11 cellular contexts compared by ENCODE assay signal in genomic region chr17:77836557-77837041, GRCh38.
DNase-seq lines count a peak whose midpoint lies in the region; ATAC-seq and TF ChIP-seq lines count a peak whose summit lies in the region.
"Had no signal": no experiment of that assay in that cellular context is flagged by ENCODE, and none has a peak within 500 bp of the region (broad histone marks: within the 10 kb centered on the region; RNA-seq: fewer than 3 reads in every experiment).

No MANE protein-coding gene starts in this region.

- H3K27me3 Mint-ChIP-seq in activated T-helper 17 cell treated with anti-CD3 and anti-CD28 coated beads, Interleukin-2, amount 50 U/mL, for 72 hours = peaks cover 6% of the 10 kb centered on the region

- no peaks in the 10 kb centered on the region for H3K36me3 Mint-ChIP-seq in activated T-helper 17 cell treated with anti-CD3 and anti-CD28 coated beads, Interleukin-2, amount 50 U/mL, for 72 hours (ENCODE audit: low read depth)

- no peak overlapping the region for H3K27ac ChIP-seq in foreskin keratinocyte
- no peak overlapping the region for H3K27ac ChIP-seq in tibial artery

- H3K9me3 ChIP-seq in tibial artery = no peaks in the 10 kb centered on the region
- H3K9me3 ChIP-seq: Caco-2 had no signal

- intact Hi-C loops in tibial artery (cut with DNase I; ENCODE audit: low total_unique reads) = no loop called here

- H3K4me3 Mint-ChIP-seq in activated T-helper 17 cell treated with anti-CD3 and anti-CD28 coated beads, Interleukin-2, amount 50 U/mL, for 72 hours = peak overlapping the region; percentile 33

- no peaks in the 10 kb centered on the region for H3K36me3 ChIP-seq in tibial artery

- peak; percentile 92 for ATAC-seq in activated T-helper 17 cell treated with anti-CD3 and anti-CD28 coated beads, Interleukin-2, amount 50 U/mL, for 72 hours (replicated peaks)
- ATAC-seq in foreskin keratinocyte = peak; percentile 59
- no peak for ATAC-seq in GM21447 (IDR thresholded peaks at IDR 0.05; ENCODE audit: unreplicated experiment)

- H3K4me1 ChIP-seq in foreskin keratinocyte = no peaks in the 10 kb centered on the region
- H3K4me1 ChIP-seq in tibial artery = peaks cover 3 to 60% (median 19%) of the 10 kb centered on the region in 4 donors

- H3K4me3 ChIP-seq in tibial artery = no peak overlapping the region

- peak in 2 of 3 donors; percentile 31 to 44 for DNase-seq in stimulated activated CD4-positive, alpha-beta T cell treated with anti-CD3 and anti-CD28 coated beads, Interleukin-12 subunit alpha, Interleukin-12 subunit beta, amount 100 ng/mL, for 48 hours (ENCODE audit: low read depth in 2 of 3, low spot score in 1 of 3)
- no peak for DNase-seq in stimulated activated CD4-positive, alpha-beta T cell treated with anti-CD3 and anti-CD28 coated beads, Interleukin-12 subunit alpha, Interleukin-12 subunit beta, amount 100 ng/mL, for 4 hours
- peak; percentile 69 to 84 for DNase-seq in foreskin keratinocyte
- peak; percentile 9 to 15 for DNase-seq in tibial artery
- no peak for DNase-seq in UCSD-AML1 (lab: John Stamatoyannopoulos, UW; ENCODE audit: unreplicated experiment)
- no peak for DNase-seq in ecto neural progenitor cell (ENCODE audit: low spot score)
- DNase-seq: NCI-H1092 treated with DMSO at 0.1 percent for 48 hours, SW 1271 had no signal

- peak overlapping the region; percentile 88 for H3K27ac Mint-ChIP-seq in activated T-helper 17 cell treated with anti-CD3 and anti-CD28 coated beads, Interleukin-2, amount 50 U/mL, for 72 hours

- peaks cover 29% of the 10 kb centered on the region for H3K4me1 Mint-ChIP-seq in activated T-helper 17 cell treated with anti-CD3 and anti-CD28 coated beads, Interleukin-2, amount 50 U/mL, for 72 hours

- no peaks in the 10 kb centered on the region for H3K9me3 Mint-ChIP-seq in activated T-helper 17 cell treated with anti-CD3 and anti-CD28 coated beads, Interleukin-2, amount 50 U/mL, for 72 hours

- peaks cover 6% of the 10 kb centered on the region for H3K27me3 ChIP-seq in foreskin keratinocyte
- no peaks in the 10 kb centered on the region for H3K27me3 ChIP-seq in tibial artery

- no peak for TF ChIP-seq CTCF in foreskin keratinocyte (conservative IDR thresholded peaks at IDR 0.05)
- no peak for TF ChIP-seq CTCF in tibial artery (IDR thresholded peaks at IDR 0.05)

Comparison
In these comparisons a context has a peak if more than half of its experiments do, and no peak if none do; other contexts are left out.
1. DNase-seq: peak in stimulated activated CD4-positive, alpha-beta T cell treated with anti-CD3 and anti-CD28 coated beads, Interleukin-12 subunit alpha, Interleukin-12 subunit beta, amount 100 ng/mL, for 48 hours (2 of 3), foreskin keratinocyte (2 of 2) and tibial artery (2 of 2); none in stimulated activated CD4-positive, alpha-beta T cell treated with anti-CD3 and anti-CD28 coated beads, Interleukin-12 subunit alpha, Interleukin-12 subunit beta, amount 100 ng/mL, for 4 hours (single experiment), UCSD-AML1 (single experiment) and ecto neural progenitor cell (single experiment).